ENCODE assay signal across 8 cellular contexts in the genomic region with DNA sequence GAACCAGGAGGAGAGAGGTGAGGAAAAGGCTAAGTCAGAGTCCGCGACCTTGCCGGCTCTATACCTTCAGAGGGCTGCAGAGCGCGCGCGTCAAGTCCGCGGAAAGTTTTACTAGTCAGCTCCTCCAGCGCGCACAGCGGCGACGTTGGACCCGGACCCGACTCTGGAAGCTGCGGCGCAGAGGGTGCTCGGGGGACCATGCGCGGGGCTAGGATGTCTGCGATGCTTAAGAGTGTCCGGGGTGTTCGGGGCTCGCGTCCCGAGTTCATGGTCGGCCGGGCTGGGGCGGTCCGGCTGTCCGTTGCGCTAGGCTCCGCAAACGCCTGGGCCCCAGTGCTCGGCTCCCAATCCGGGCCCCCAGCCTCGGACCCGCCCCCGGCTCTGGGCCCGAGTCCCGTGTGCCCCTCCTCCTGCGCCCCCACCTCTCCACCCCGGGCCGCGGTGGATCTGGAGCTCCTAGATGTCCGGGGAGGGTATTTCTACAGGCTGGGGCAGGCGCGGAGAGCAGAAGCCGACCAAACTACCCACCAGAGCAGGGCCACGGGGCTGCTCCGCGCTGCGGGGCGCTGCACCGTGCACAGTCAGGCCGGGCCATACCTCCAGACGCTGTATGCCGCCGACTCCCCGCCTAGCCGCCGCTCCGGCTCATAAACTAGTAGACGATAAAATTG.
DNase-seq lines count a peak whose midpoint lies in the region; ATAC-seq and TF ChIP-seq lines count a peak whose summit lies in the region.

A gene with protein sequence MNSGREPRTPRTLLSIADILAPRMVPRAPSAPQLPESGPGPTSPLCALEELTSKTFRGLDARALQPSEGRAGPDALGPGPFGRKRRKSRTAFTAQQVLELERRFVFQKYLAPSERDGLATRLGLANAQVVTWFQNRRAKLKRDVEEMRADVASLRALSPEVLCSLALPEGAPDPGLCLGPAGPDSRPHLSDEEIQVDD (minus strand): TSS at position 335 of the 671 bp plus-strand sequence. CDS start 66 bp downstream, at position 269.

- ATAC-seq in HG03045 (IDR thresholded peaks at IDR 0.05; ENCODE audit: unreplicated experiment): no peak

- DNase-seq in HFF-Myc (ENCODE audit: extremely low read depth, low read depth) (no peak), iPS-NIHi7 (ENCODE audit: extremely low spot score) (peak; percentile 29), T1000 (lab: John Stamatoyannopoulos, UW) (no peak), Ammon's horn (ENCODE audit: low spot score) (no peak), SIG-M5 treated with dmso at 0.1 percent for 504 hours (lab: John Stamatoyannopoulos, UW; ENCODE audit: unreplicated experiment) (no peak)
- DNase-seq in activated naive CD4-positive, alpha-beta T cell treated with anti-CD3 and anti-CD28 coated beads, Interleukin-2, amount 50 U/mL, for 16 hours: peak; percentile 50
- DNase-seq in stimulated activated CD4-positive, alpha-beta T cell treated with anti-CD3 and anti-CD28 coated beads, Interleukin-4, amount 100 ng/mL, for 24 hours: peak; percentile 36

- TF ChIP-seq CTCF in HFF-Myc (IDR thresholded peaks at IDR 0.05; ENCODE audit: low read depth, low read length, missing control alignments): no peak

- H3K4me3 ChIP-seq in HFF-Myc (replicated peaks; ENCODE audit: low read depth, low read length): peak within 1 kb of the TSS; percentile 36

Comparison
In these comparisons a context has a peak if more than half of its experiments do, and no peak if none do; other contexts are left out.
1. DNase-seq: peak in activated naive CD4-positive, alpha-beta T cell treated with anti-CD3 and anti-CD28 coated beads, Interleukin-2, amount 50 U/mL, for 16 hours (single experiment), iPS-NIHi7 (single experiment) and stimulated activated CD4-positive, alpha-beta T cell treated with anti-CD3 and anti-CD28 coated beads, Interleukin-4, amount 100 ng/mL, for 24 hours (single experiment); none in HFF-Myc (single experiment), T1000 (single experiment), Ammon's horn (single experiment) and SIG-M5 treated with dmso at 0.1 percent for 504 hours (single experiment).